ENCODE assay signal across 8 cellular contexts in genomic region chr2:218567797-218568189, GRCh38. TPM values are rescaled to one million over a fixed set of nuclear protein-coding genes. Genes with fewer than 3 reads are reported as not detected.
DNase-seq lines count a peak whose midpoint lies in the region; ATAC-seq, FAIRE-seq and TF ChIP-seq lines count a peak whose summit lies in the region.

No MANE protein-coding gene starts in this region.

- H4K20me1 ChIP-seq in K562 (replicated peaks; ENCODE audit: control insufficient read depth, insufficient read depth, low read length), result 0 out of 2 replicates have a peak, but pooled peaks cover 3% of the 10 kb centered on the region
- peaks cover 12% of the 10 kb centered on the region for H4K20me1 ChIP-seq in HepG2 (ENCODE audit: insufficient read depth, low read length)

- H3K27ac ChIP-seq in K562 (ENCODE audit: extremely low read depth, low read depth, low read length), result peak overlapping the region; percentile 83
- H3K27ac ChIP-seq in HepG2 (ENCODE audit: extremely low read length, insufficient read depth, low read length), result peak overlapping the region; percentile 97
- peak overlapping the region; percentile 89 to 95 for H3K27ac ChIP-seq in testis

- H3K4me1 Mint-ChIP-seq in HFFc6 (ENCODE audit: low read depth), result peaks cover 46% of the 10 kb centered on the region

- H3K9me3 ChIP-seq in K562 (replicated peaks; ENCODE audit: control insufficient read depth, insufficient read depth, low read depth, low read length) (no peaks in the 10 kb centered on the region), HepG2 (ENCODE audit: low read length) (no peaks in the 10 kb centered on the region), testis (no peaks in the 10 kb centered on the region)

- in situ Hi-C loops in K562 (cut with MboI) (no loop called here), HepG2 (cut with HindIII; ENCODE audit: extremely low pct_ligation_motif_present, low pct_unique_long_range_greater_than_20kb) (no loop called here)

- FAIRE-seq in K562 (lab: Jason Lieb, UNC), result no peak
- FAIRE-seq in HepG2 (lab: Jason Lieb, UNC), result no peak

- CTCF ChIA-PET in K562 (lab: Yijun Ruan, JAX; ENCODE audit: low intra/inter-chr PET ratio), result no interaction called here
- CTCF ChIA-PET in HepG2 (lab: Yijun Ruan, JAX; ENCODE audit: low intra/inter-chr PET ratio, low total read pairs), result no interaction called here

- H3K27ac Mint-ChIP-seq in HFFc6, result peak overlapping the region; percentile 97

- H3K27me3 Mint-ChIP-seq in HFFc6 (ENCODE audit: insufficient read depth), result peaks cover 5% of the 10 kb centered on the region

- TF ChIP-seq EP300 in K562 (IDR thresholded peaks at IDR 0.05; ENCODE audit: low read length), result no peak
- no peak for TF ChIP-seq EP300 in HepG2 (IDR thresholded peaks at IDR 0.05; ENCODE audit: low read depth in 2 of 2, low read length in 2 of 2)
- TF ChIP-seq EP300 in HepG2 (CRISPR knock-in tag; IDR thresholded peaks at IDR 0.05; ENCODE audit: borderline replicate concordance), result no peak; the same call in 1 of the 2 replicates

- TF ChIP-seq CTCF in HFFc6 (IDR thresholded peaks at IDR 0.05) (no peak), K562 (IDR thresholded peaks at IDR 0.05 in 2 of 3, conservative IDR thresholded peaks at IDR 0.05 in 1 of 3; ENCODE audit: insufficient read depth in 2 of 3, low read depth in 1 of 3, low read length in 3 of 3) (no peak), HepG2 (CRISPR knock-in tag; IDR thresholded peaks at IDR 0.05) (no peak), testis (IDR thresholded peaks at IDR 0.05) (no peak)

- H3K9me3 Mint-ChIP-seq in HFFc6, result no peaks in the 10 kb centered on the region

- intact Hi-C loops in K562 (cut with micrococcal nuclease), result loop anchor here (5.0 kb wide), 2 partner anchors 170 to 275 kb away; partner anchors contain the start of genes CTDSP1 and TMBIM1
- intact Hi-C loops in HepG2 (cut with micrococcal nuclease; ENCODE audit: unreplicated experiment), result loop anchor here (2.0 to 10.0 kb wide), 3 partner anchors 91 to 273 kb away; partner anchors contain the start of genes BCS1L, CTDSP1, TMBIM1 and ZNF142
- intact Hi-C loops in testis (cut with DNase I; ENCODE audit: low total_unique reads), result no loop called here

- POLR2A ChIA-PET in K562 (lab: Yijun Ruan, JAX), result no interaction called here
- POLR2A ChIA-PET in HepG2 (lab: Yijun Ruan, JAX), result interaction anchor here (0.6 to 1.0 kb wide), 6 partner anchors 19 to 245 kb away, joined by 3 to 5 read pairs (median 3); partner anchors contain the start of genes BCS1L, PLCD4 and ZNF142

- WGBS in K562 (ENCODE audit: insufficient coverage, low coverage, missing lambda C conversion rate), result 0% methylated on average over 11 of the region's 19 CpGs
- 1% methylated on average over 19 of the region's 19 CpGs for WGBS in HepG2 (ENCODE audit: low lambda C conversion rate)
- 0 to 1% methylated on average over 18 to 19 of the region's 19 CpGs for WGBS in testis, 2 donors

- no peaks in the 10 kb centered on the region for H3K9me1 ChIP-seq in K562 (ENCODE audit: control insufficient read depth, insufficient read depth, low read length)

- peak overlapping the region; percentile 96 for H3K4me3 Mint-ChIP-seq in HFFc6

- peak overlapping the region; percentile 54 for H3K4me3 ChIP-seq in K562
- H3K4me3 ChIP-seq in HepG2 (replicated peaks in 1 of 3; ENCODE audit: insufficient read depth in 1 of 3, low read depth in 2 of 3, low read length in 3 of 3), result peak overlapping the region; percentile 70 to 89 (median 82)
- peak overlapping the region; percentile 66 to 95 for H3K4me3 ChIP-seq in testis

- H3K27me3 ChIP-seq in K562 (ENCODE audit: control insufficient read depth in 2 of 2, insufficient read depth in 2 of 2, low read length in 2 of 2) (no peaks in the 10 kb centered on the region), HepG2 (ENCODE audit: control insufficient read depth in 1 of 2, insufficient read depth in 2 of 2, low read length in 2 of 2) (peaks cover 0 to 6% of the 10 kb centered on the region in 2 experiments; a peak in 1 of 5 replicates), testis (no peaks in the 10 kb centered on the region)

- peaks cover 36% of the 10 kb centered on the region; the same call in 2 of the 3 replicates for H3K36me3 ChIP-seq in K562 (ENCODE audit: control insufficient read depth, insufficient read depth, low read length)
- peaks cover 2 to 21% of the 10 kb centered on the region in 2 experiments for H3K36me3 ChIP-seq in HepG2 (replicated peaks in 1 of 2; ENCODE audit: control insufficient read depth in 1 of 2, insufficient read depth in 2 of 2, low read length in 2 of 2)
- H3K36me3 ChIP-seq in testis (ENCODE audit: low read depth, missing control alignments), result no peaks in the 10 kb centered on the region

- peaks cover 8 to 9% of the 10 kb centered on the region in 2 experiments; a peak in 4 of 5 replicates for H3K4me1 ChIP-seq in K562 (replicated peaks in 1 of 2; ENCODE audit: control insufficient read depth in 2 of 2, insufficient read depth in 2 of 2, low read length in 2 of 2)
- peaks cover 66% of the 10 kb centered on the region for H3K4me1 ChIP-seq in HepG2 (ENCODE audit: insufficient read depth, low read length)
- peaks cover 28% of the 10 kb centered on the region for H3K4me1 ChIP-seq in testis

- H3K4me2 ChIP-seq in K562 (ENCODE audit: insufficient read depth, low read length) (peak overlapping the region; percentile 93), HepG2 (ENCODE audit: low read depth, low read length) (peak overlapping the region; percentile 94)

- DNase-seq in activated CD4-positive, CD25-positive, alpha-beta regulatory T cell (lab: John Stamatoyannopoulos, UW), result peak; percentile 59 to 67 (median 64)
- DNase-seq in activated CD4-positive, CD25-positive, alpha-beta regulatory T cell treated with anti-CD3 and anti-CD28 coated beads, Interleukin-2, amount 50 U/mL, for 72 hours, result no peak
- peak; percentile 3 for DNase-seq in HFFc6
- peak; percentile 51 for DNase-seq in NCI-H146 treated with DMSO at 0.1 percent for 48 hours (lab: John Stamatoyannopoulos, UW; ENCODE audit: unreplicated experiment)
- DNase-seq in K562 (ENCODE audit: extremely low read depth in 1 of 4, low spot score in 3 of 4), result no peak
- DNase-seq in HepG2 (ENCODE audit: low spot score), result no peak
- no peak for DNase-seq in testis
- DNase-seq in NCI-H69 (lab: John Stamatoyannopoulos, UW), result no peak

- ATAC-seq in K562 (peak; percentile 82), HepG2 (peak; percentile 82)

- BruUV-seq in K562 (replicated peaks; lab: Mats Ljungman, UMichigan) (no TSS peak), HepG2 (replicated peaks; lab: Mats Ljungman, UMichigan) (no TSS peak)

- H3K9ac ChIP-seq in K562 (ENCODE audit: insufficient read depth in 1 of 2, low read depth in 2 of 2, low read length in 2 of 2) (peak overlapping the region; percentile 78 to 99), HepG2 (ENCODE audit: insufficient read depth, low read depth, low read length) (peak overlapping the region; percentile 86)

- H3K36me3 Mint-ChIP-seq in HFFc6 (ENCODE audit: low read depth), result peaks cover 18% of the 10 kb centered on the region

- H3K79me2 ChIP-seq in K562 (ENCODE audit: control insufficient read depth, insufficient read depth, low read length) (peaks cover 91% of the 10 kb centered on the region), HepG2 (ENCODE audit: insufficient read depth, low read length) (peaks cover 90% of the 10 kb centered on the region)

- H2AFZ ChIP-seq in K562 (ENCODE audit: low read depth, low read length), result peak overlapping the region; percentile 84
- no peak overlapping the region for H2AFZ ChIP-seq in HepG2 (ENCODE audit: low read length)

- TF ChIP-seq RAD21 in K562 (CRISPR knock-in tag; conservative IDR thresholded peaks at IDR 0.05 in 1 of 2, IDR thresholded peaks at IDR 0.05 in 1 of 2), result no peak
- no peak for TF ChIP-seq RAD21 in HepG2 (CRISPR knock-in tag; IDR thresholded peaks at IDR 0.05)

- TF ChIP-seq POLR2A in K562 (conservative IDR thresholded peaks at IDR 0.05) (no peak), HepG2 (IDR thresholded peaks at IDR 0.05; ENCODE audit: insufficient read depth in 1 of 2, low read depth in 2 of 2, low read length in 2 of 2) (no peak), testis (IDR thresholded peaks at IDR 0.05) (no peak)

RNA-seq across cellular contexts. Expression of gene USP37, which starts 0.4 kb away (rescaled TPM):
- 1 to 10 TPM; 6.1 to 7.4 (median 6.8) TPM for total RNA-seq in HFFc6 (2021; fragmentation: NEBNext Ultra II Directional; extraction: Animal tissue kit (Norgen Biotek cat#: 25700))
- 28.1 and 77.2 TPM in 2 replicates for total RNA-seq in K562 (2011; cell fraction: chromatin; rRNA removed; ENCODE audit: low replicate concordance)
- total RNA-seq in K562 (2011; cell fraction: nucleolus; rRNA removed), result 8.3 and 18.9 TPM in 2 replicates
- 24.1 and 25.7 TPM in 2 replicates for total RNA-seq in K562 (2011; cell fraction: nucleoplasm; rRNA removed)
- total RNA-seq in K562 (2014; rRNA removed) (5.7 and 8.5 TPM in 2 replicates), K562 (2014; rRNA removed; fragmentation: Illumina TruSeq; extraction: Trizol) (14.2 and 16.5 TPM in 2 replicates), K562 (2015; rRNA removed; fragmentation: Illumina TruSeq; extraction: Trizol) (12.6 and 14.1 TPM in 2 replicates), K562 (2021) (12.8 and 15.0 TPM in 2 replicates), HepG2 (2016; rRNA removed; fragmentation: Illumina TruSeq; extraction: Trizol) (30.6 and 36.2 TPM in 2 replicates), testis (10 to 100 TPM; 39.3 to 81.4 TPM)
- polyA plus RNA-seq in K562 (2011; rRNA removed) (7.2 and 9.0 TPM in 2 replicates), K562 (2014; fragmentation: Illumina TruSeq; extraction: Trizol) (6.0 and 6.9 TPM in 2 replicates), K562 (2014; fragmentation: Nextera tagmentation; extraction: Ambion mirVana) (1 to 10 TPM; 2.0 to 2.8 TPM), K562 (2014; rRNA removed) (4.8 and 5.0 TPM in 2 replicates), HepG2 (2011; rRNA removed) (6.5 and 6.6 TPM in 2 replicates), testis (ENCODE audit: insufficient read depth, low read depth, low replicate concordance) (26.7 TPM)
- polyA plus RNA-seq in K562 (2011; cell fraction: cytosol; rRNA removed), result 1.00 and 2.5 TPM in 2 replicates
- polyA plus RNA-seq in K562 (2011; cell fraction: nucleus; rRNA removed), result 7.7 and 8.7 TPM in 2 replicates
- polyA plus RNA-seq in K562 (2012), result 3.5 and 4.0 TPM in 2 replicates
- 28.7 and 36.1 TPM in 2 replicates for polyA minus RNA-seq in K562 (2011; rRNA and poly(A)+ RNA removed)
- 10.8 and 18.3 TPM in 2 replicates for polyA minus RNA-seq in K562 (2011; cell fraction: cytosol; rRNA and poly(A)+ RNA removed)
- polyA minus RNA-seq in K562 (2011; cell fraction: nucleus; rRNA and poly(A)+ RNA removed), result 11.8 and 31.5 TPM in 2 replicates
- total RNA-seq in HepG2 (2016; cell fraction: cytosol; rRNA removed; fragmentation: Illumina TruSeq; extraction: Trizol; ENCODE audit: low read depth), result 20.5 and 21.3 TPM in 2 replicates
- 28.6 and 34.8 TPM in 2 replicates for total RNA-seq in HepG2 (2016; cell fraction: insoluble cytoplasmic fraction; rRNA removed; fragmentation: Illumina TruSeq; extraction: Trizol)
- total RNA-seq in HepG2 (2016; cell fraction: membrane; rRNA removed; fragmentation: Illumina TruSeq; extraction: Trizol), result 15.4 and 17.1 TPM in 2 replicates
- total RNA-seq in HepG2 (2016; cell fraction: nucleus; rRNA removed; fragmentation: Illumina TruSeq; extraction: Trizol), result 31.4 and 32.1 TPM in 2 replicates
- polyA plus RNA-seq in HepG2 (2011; cell fraction: cytosol; rRNA removed), result 2.2 and 3.7 TPM in 2 replicates
- polyA plus RNA-seq in HepG2 (2011; cell fraction: nucleus; rRNA removed), result 5.9 and 6.5 TPM in 2 replicates
- polyA plus RNA-seq in HepG2 (2012), result 8.9 and 9.8 TPM in 2 replicates
- 1.3 and 1.9 TPM in 2 replicates for polyA plus RNA-seq in HepG2 (2016; cell fraction: cytosol; fragmentation: Illumina TruSeq; extraction: Trizol; ENCODE audit: low read depth)
- polyA plus RNA-seq in HepG2 (2016; cell fraction: insoluble cytoplasmic fraction; fragmentation: Illumina TruSeq; extraction: Trizol; ENCODE audit: low read depth), result 11.5 and 12.3 TPM in 2 replicates
- 2.8 and 2.9 TPM in 2 replicates for polyA plus RNA-seq in HepG2 (2016; cell fraction: membrane; fragmentation: Illumina TruSeq; extraction: Trizol; ENCODE audit: low read depth)
- 18.1 and 19.2 TPM in 2 replicates for polyA plus RNA-seq in HepG2 (2016; cell fraction: nucleus; fragmentation: Illumina TruSeq; extraction: Trizol; ENCODE audit: insufficient read depth, low read depth)
- 9.1 and 9.8 TPM in 2 replicates for polyA minus RNA-seq in HepG2 (2011; rRNA and poly(A)+ RNA removed; ENCODE audit: low replicate concordance)
- polyA minus RNA-seq in HepG2 (2011; cell fraction: cytosol; rRNA and poly(A)+ RNA removed), result 18.1 and 20.4 TPM in 2 replicates
- polyA minus RNA-seq in HepG2 (2011; cell fraction: nucleus; rRNA and poly(A)+ RNA removed), result 43.1 and 55.2 TPM in 2 replicates

RNA-seq across cellular contexts. Expression of gene CNOT9, which starts 0.8 kb away (rescaled TPM):
- 10 to 100 TPM; 36.9 to 57.5 (median 49.3) TPM for total RNA-seq in HFFc6 (2021; fragmentation: NEBNext Ultra II Directional; extraction: Animal tissue kit (Norgen Biotek cat#: 25700))
- total RNA-seq in K562 (2011; cell fraction: chromatin; rRNA removed; ENCODE audit: low replicate concordance), result 44.5 and 73.8 TPM in 2 replicates
- 24.5 and 28.0 TPM in 2 replicates for total RNA-seq in K562 (2011; cell fraction: nucleolus; rRNA removed)
- 45.1 and 81.1 TPM in 2 replicates for total RNA-seq in K562 (2011; cell fraction: nucleoplasm; rRNA removed)
- total RNA-seq in K562 (2014; rRNA removed), result 40.9 and 48.3 TPM in 2 replicates
- 47.7 and 51.1 TPM in 2 replicates for total RNA-seq in K562 (2014; rRNA removed; fragmentation: Illumina TruSeq; extraction: Trizol)
- 48.4 and 50.8 TPM in 2 replicates for total RNA-seq in K562 (2015; rRNA removed; fragmentation: Illumina TruSeq; extraction: Trizol)
- total RNA-seq in K562 (2021), result 50.7 and 51.6 TPM in 2 replicates
- polyA plus RNA-seq in K562 (2011; rRNA removed), result 68.1 and 82.6 TPM in 2 replicates
- polyA plus RNA-seq in K562 (2011; cell fraction: cytosol; rRNA removed), result 45.8 and 48.2 TPM in 2 replicates
- 62.8 and 76.2 TPM in 2 replicates for polyA plus RNA-seq in K562 (2011; cell fraction: nucleus; rRNA removed)
- 26.9 and 31.4 TPM in 2 replicates for polyA plus RNA-seq in K562 (2012)
- 43.3 and 46.7 TPM in 2 replicates for polyA plus RNA-seq in K562 (2014; fragmentation: Illumina TruSeq; extraction: Trizol)
- polyA plus RNA-seq in K562 (2014; fragmentation: Nextera tagmentation; extraction: Ambion mirVana), result 10 to 100 TPM; 19.0 to 27.4 TPM
- 33.4 and 42.8 TPM in 2 replicates for polyA plus RNA-seq in K562 (2014; rRNA removed)
- polyA minus RNA-seq in K562 (2011; rRNA and poly(A)+ RNA removed), result 98.0 and 123 TPM in 2 replicates
- polyA minus RNA-seq in K562 (2011; cell fraction: cytosol; rRNA and poly(A)+ RNA removed), result 48.5 and 68.3 TPM in 2 replicates
- 28.5 and 47.8 TPM in 2 replicates for polyA minus RNA-seq in K562 (2011; cell fraction: nucleus; rRNA and poly(A)+ RNA removed)
- total RNA-seq in HepG2 (2016; rRNA removed; fragmentation: Illumina TruSeq; extraction: Trizol), result 92.4 and 101 TPM in 2 replicates
- total RNA-seq in HepG2 (2016; cell fraction: cytosol; rRNA removed; fragmentation: Illumina TruSeq; extraction: Trizol; ENCODE audit: low read depth), result 20.1 and 22.8 TPM in 2 replicates
- 90.5 and 108 TPM in 2 replicates for total RNA-seq in HepG2 (2016; cell fraction: insoluble cytoplasmic fraction; rRNA removed; fragmentation: Illumina TruSeq; extraction: Trizol)
- total RNA-seq in HepG2 (2016; cell fraction: membrane; rRNA removed; fragmentation: Illumina TruSeq; extraction: Trizol), result 62.2 and 62.5 TPM in 2 replicates
- total RNA-seq in HepG2 (2016; cell fraction: nucleus; rRNA removed; fragmentation: Illumina TruSeq; extraction: Trizol), result 88.2 and 95.4 TPM in 2 replicates
- 71.0 and 82.6 TPM in 2 replicates for polyA plus RNA-seq in HepG2 (2011; rRNA removed)
- 49.8 and 55.3 TPM in 2 replicates for polyA plus RNA-seq in HepG2 (2011; cell fraction: cytosol; rRNA removed)
- 87.2 and 87.7 TPM in 2 replicates for polyA plus RNA-seq in HepG2 (2011; cell fraction: nucleus; rRNA removed)
- 33.2 and 42.6 TPM in 2 replicates for polyA plus RNA-seq in HepG2 (2012)
- polyA plus RNA-seq in HepG2 (2016; cell fraction: cytosol; fragmentation: Illumina TruSeq; extraction: Trizol; ENCODE audit: low read depth), result 11.3 and 14.7 TPM in 2 replicates
- 92.0 and 94.6 TPM in 2 replicates for polyA plus RNA-seq in HepG2 (2016; cell fraction: insoluble cytoplasmic fraction; fragmentation: Illumina TruSeq; extraction: Trizol; ENCODE audit: low read depth)
- polyA plus RNA-seq in HepG2 (2016; cell fraction: membrane; fragmentation: Illumina TruSeq; extraction: Trizol; ENCODE audit: low read depth), result 34.0 and 37.1 TPM in 2 replicates
- 131 TPM in 2 replicates for polyA plus RNA-seq in HepG2 (2016; cell fraction: nucleus; fragmentation: Illumina TruSeq; extraction: Trizol; ENCODE audit: insufficient read depth, low read depth)
- polyA minus RNA-seq in HepG2 (2011; rRNA and poly(A)+ RNA removed; ENCODE audit: low replicate concordance), result 120 and 128 TPM in 2 replicates
- 63.2 and 66.3 TPM in 2 replicates for polyA minus RNA-seq in HepG2 (2011; cell fraction: cytosol; rRNA and poly(A)+ RNA removed)
- polyA minus RNA-seq in HepG2 (2011; cell fraction: nucleus; rRNA and poly(A)+ RNA removed), result 109 and 117 TPM in 2 replicates
- total RNA-seq in testis, result 100 to 1,000 TPM; 118 to 129 TPM
- polyA plus RNA-seq in testis (ENCODE audit: insufficient read depth, low read depth, low replicate concordance), result 55.4 TPM

RNA-seq across cellular contexts. Expression of gene PLCD4, which starts 39.9 kb away (rescaled TPM):
- 1 to 10 TPM in 2 of 6 experiments, under 1 TPM in 4; 0.61 to 1.3 (median 0.83) TPM for total RNA-seq in HFFc6 (2021; fragmentation: NEBNext Ultra II Directional; extraction: Animal tissue kit (Norgen Biotek cat#: 25700))
- 0.18 TPM in 1 of 2 replicates, not detected in the other for total RNA-seq in K562 (2011; cell fraction: chromatin; rRNA removed; ENCODE audit: low replicate concordance)
- total RNA-seq in K562 (2011; cell fraction: nucleolus; rRNA removed), result not detected in 2 replicates
- total RNA-seq in K562 (2011; cell fraction: nucleoplasm; rRNA removed), result not detected in 2 replicates
- not detected in 2 replicates for total RNA-seq in K562 (2014; rRNA removed)
- not detected in 2 replicates for total RNA-seq in K562 (2014; rRNA removed; fragmentation: Illumina TruSeq; extraction: Trizol)
- total RNA-seq in K562 (2015; rRNA removed; fragmentation: Illumina TruSeq; extraction: Trizol), result not detected in 2 replicates
- total RNA-seq in K562 (2021), result not detected in 2 replicates
- 0.01 TPM in 1 of 2 replicates, not detected in the other for polyA plus RNA-seq in K562 (2011; rRNA removed)
- polyA plus RNA-seq in K562 (2011; cell fraction: cytosol; rRNA removed), result not detected in 2 replicates
- polyA plus RNA-seq in K562 (2011; cell fraction: nucleus; rRNA removed), result 0.08 TPM in 1 of 2 replicates, not detected in the other
- 0.44 and 0.64 TPM in 2 replicates for polyA plus RNA-seq in K562 (2012)
- polyA plus RNA-seq in K562 (2014; fragmentation: Illumina TruSeq; extraction: Trizol), result not detected in 2 replicates
- under 1 TPM; 0.13 to 0.38 TPM for polyA plus RNA-seq in K562 (2014; fragmentation: Nextera tagmentation; extraction: Ambion mirVana)
- polyA plus RNA-seq in K562 (2014; rRNA removed), result not detected in 2 replicates
- polyA minus RNA-seq in K562 (2011; rRNA and poly(A)+ RNA removed), result not detected in 2 replicates
- polyA minus RNA-seq in K562 (2011; cell fraction: cytosol; rRNA and poly(A)+ RNA removed), result not detected in 2 replicates
- not detected in 2 replicates for polyA minus RNA-seq in K562 (2011; cell fraction: nucleus; rRNA and poly(A)+ RNA removed)
- not detected in 2 replicates for total RNA-seq in HepG2 (2016; rRNA removed; fragmentation: Illumina TruSeq; extraction: Trizol)
- not detected in 2 replicates for total RNA-seq in HepG2 (2016; cell fraction: cytosol; rRNA removed; fragmentation: Illumina TruSeq; extraction: Trizol; ENCODE audit: low read depth)
- not detected in 2 replicates for total RNA-seq in HepG2 (2016; cell fraction: insoluble cytoplasmic fraction; rRNA removed; fragmentation: Illumina TruSeq; extraction: Trizol)
- total RNA-seq in HepG2 (2016; cell fraction: membrane; rRNA removed; fragmentation: Illumina TruSeq; extraction: Trizol), result not detected in 2 replicates
- total RNA-seq in HepG2 (2016; cell fraction: nucleus; rRNA removed; fragmentation: Illumina TruSeq; extraction: Trizol), result not detected in 2 replicates
- polyA plus RNA-seq in HepG2 (2011; rRNA removed), result 0.05 and 0.26 TPM in 2 replicates
- not detected in 2 replicates for polyA plus RNA-seq in HepG2 (2011; cell fraction: cytosol; rRNA removed)
- 0.08 and 0.09 TPM in 2 replicates for polyA plus RNA-seq in HepG2 (2011; cell fraction: nucleus; rRNA removed)
- polyA plus RNA-seq in HepG2 (2012), result 1.3 and 1.5 TPM in 2 replicates
- not detected in 2 replicates for polyA plus RNA-seq in HepG2 (2016; cell fraction: cytosol; fragmentation: Illumina TruSeq; extraction: Trizol; ENCODE audit: low read depth)
- not detected in 2 replicates for polyA plus RNA-seq in HepG2 (2016; cell fraction: insoluble cytoplasmic fraction; fragmentation: Illumina TruSeq; extraction: Trizol; ENCODE audit: low read depth)
- polyA plus RNA-seq in HepG2 (2016; cell fraction: membrane; fragmentation: Illumina TruSeq; extraction: Trizol; ENCODE audit: low read depth), result not detected in 2 replicates
- polyA plus RNA-seq in HepG2 (2016; cell fraction: nucleus; fragmentation: Illumina TruSeq; extraction: Trizol; ENCODE audit: insufficient read depth, low read depth), result not detected in 2 replicates
- polyA minus RNA-seq in HepG2 (2011; rRNA and poly(A)+ RNA removed; ENCODE audit: low replicate concordance), result 2.5 TPM in 1 of 2 replicates, not detected in the other
- polyA minus RNA-seq in HepG2 (2011; cell fraction: cytosol; rRNA and poly(A)+ RNA removed), result not detected in 2 replicates
- polyA minus RNA-seq in HepG2 (2011; cell fraction: nucleus; rRNA and poly(A)+ RNA removed), result not detected in 2 replicates
- total RNA-seq in testis, result 1 to 10 TPM; 8.2 to 9.0 TPM
- polyA plus RNA-seq in testis (ENCODE audit: insufficient read depth, low read depth, low replicate concordance), result 13.9 TPM

Comparison
In these comparisons a context has a peak if more than half of its experiments do, and no peak if none do; other contexts are left out.
1. DNase-seq: peak in activated CD4-positive, CD25-positive, alpha-beta regulatory T cell (4 of 4), HFFc6 (single experiment) and NCI-H146 treated with DMSO at 0.1 percent for 48 hours (single experiment); none in activated CD4-positive, CD25-positive, alpha-beta regulatory T cell treated with anti-CD3 and anti-CD28 coated beads, Interleukin-2, amount 50 U/mL, for 72 hours (single experiment), K562 (0 of 4), HepG2 (single experiment), testis (single experiment) and NCI-H69 (single experiment).
2. Peak in every context shown above with its lines, with median percentiles within 50 percentile points of each other: H3K27ac ChIP-seq and H3K4me3 ChIP-seq.